In the genomic region with DNA sequence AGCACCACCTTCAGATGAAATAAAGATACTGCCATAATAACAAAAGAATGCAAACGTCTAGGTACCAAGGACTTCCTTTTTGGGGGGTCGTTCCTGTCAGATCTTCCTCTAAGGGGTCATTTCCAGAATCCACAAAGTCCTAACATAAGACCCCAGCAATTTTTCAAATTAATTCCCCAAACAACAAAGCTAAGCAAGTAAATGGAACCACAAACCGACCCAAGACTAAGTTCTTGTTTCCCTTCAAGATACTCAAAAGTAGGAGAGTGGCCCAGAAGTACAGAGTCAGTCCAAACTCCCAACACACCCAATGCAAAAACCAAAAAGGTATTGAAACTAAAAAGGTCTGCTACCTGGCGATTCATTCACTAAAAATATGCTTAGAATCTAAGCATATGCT, we compare ENCODE assay signal across 8 cellular contexts. TPM values are rescaled to one million over a fixed set of nuclear protein-coding genes. Genes with fewer than 3 reads are reported as not detected.
DNase-seq lines count a peak whose midpoint lies in the region; ATAC-seq and TF ChIP-seq lines count a peak whose summit lies in the region.

No MANE protein-coding gene starts in this region.

- H3K4me3 ChIP-seq in MM.1S (ENCODE audit: low read length) (no peak overlapping the region), duodenal mucosa (ENCODE audit: low read depth in 1 of 2, low read length in 2 of 2) (peak overlapping the region; percentile 72 to 85), neural cell (ENCODE audit: low read length) (peak overlapping the region; percentile 88)

- peak overlapping the region; percentile 79; the same call in 1 of the 2 replicates for H3K27ac ChIP-seq in C4-2B
- H3K27ac ChIP-seq in MM.1S (ENCODE audit: low read length): no peak overlapping the region
- H3K27ac ChIP-seq in duodenal mucosa (ENCODE audit: low read depth, low read length): no peak overlapping the region
- no peak overlapping the region for H3K27ac ChIP-seq in neural cell (ENCODE audit: low read length)

- TF ChIP-seq CTCF in C4-2B (conservative IDR thresholded peaks at IDR 0.05) (peak; percentile 11; the same call in 1 of the 2 replicates), MM.1S (IDR thresholded peaks at IDR 0.05; ENCODE audit: low read length) (no peak), neural cell (IDR thresholded peaks at IDR 0.05; ENCODE audit: poor library complexity, severe bottlenecking) (peak; percentile 7)

- no peak for TF ChIP-seq RAD21 in neural cell (conservative IDR thresholded peaks at IDR 0.05)

- ATAC-seq in GM21367 (IDR thresholded peaks at IDR 0.05; ENCODE audit: unreplicated experiment): no peak
- ATAC-seq in HG03457 (IDR thresholded peaks at IDR 0.05; ENCODE audit: unreplicated experiment): no peak

- H3K4me1 ChIP-seq in MM.1S (ENCODE audit: low read length) (peaks cover 11% of the 10 kb centered on the region), duodenal mucosa (ENCODE audit: control insufficient read depth in 1 of 2, insufficient read depth in 2 of 2, low read length in 2 of 2) (peaks cover 14 to 16% of the 10 kb centered on the region in 2 donors)

- H3K4me2 ChIP-seq in MM.1S (ENCODE audit: low read depth, low read length) (peak overlapping the region; percentile 85; the same call in 1 of the 2 replicates), neural cell (ENCODE audit: low read length) (peak overlapping the region; percentile 72)

- no peak for DNase-seq in MM.1S
- DNase-seq in cortex of kidney (lab: John Stamatoyannopoulos, UW): no peak
- no peak for DNase-seq in C1 segment of cervical spinal cord (lab: John Stamatoyannopoulos, UW)

- H3K9me2 ChIP-seq in MM.1S (replicated peaks; ENCODE audit: insufficient read depth, low read length) (no peaks in the 10 kb centered on the region), neural cell (ENCODE audit: insufficient read depth, low read length) (no peaks in the 10 kb centered on the region)

- H3K79me2 ChIP-seq in MM.1S (ENCODE audit: low read length) (peaks cover 23% of the 10 kb centered on the region), neural cell (replicated peaks; ENCODE audit: insufficient read depth, low read length) (peaks cover 56% of the 10 kb centered on the region)

- H3K9ac ChIP-seq in MM.1S (ENCODE audit: low read length): no peak overlapping the region
- H3K9ac ChIP-seq in duodenal mucosa (ENCODE audit: low read depth in 1 of 2, low read length in 2 of 2): peak overlapping the region; percentile 60 to 76
- peak overlapping the region; percentile 75 for H3K9ac ChIP-seq in neural cell (ENCODE audit: low read length)

- H3F3A ChIP-seq in MM.1S (ENCODE audit: insufficient read depth, low read length) (peaks cover 6% of the 10 kb centered on the region; the same call in 1 of the 2 replicates), neural cell (ENCODE audit: insufficient read depth, low read length, poor library complexity, severe bottlenecking) (no peaks in the 10 kb centered on the region)

- H3K36me3 ChIP-seq in MM.1S (replicated peaks; ENCODE audit: insufficient read depth, low read length): no peaks in the 10 kb centered on the region
- peaks cover 0 to 3% of the 10 kb centered on the region in 2 donors for H3K36me3 ChIP-seq in duodenal mucosa (ENCODE audit: control insufficient read depth in 1 of 2, insufficient read depth in 2 of 2, low read length in 2 of 2)
- H3K36me3 ChIP-seq in neural cell (ENCODE audit: insufficient read depth, low read length): no peaks in the 10 kb centered on the region

- H3K27me3 ChIP-seq in MM.1S (replicated peaks; ENCODE audit: insufficient read depth, low read length) (peaks cover 19% of the 10 kb centered on the region), duodenal mucosa (ENCODE audit: control insufficient read depth in 1 of 2, insufficient read depth in 2 of 2, low read length in 2 of 2) (no peaks in the 10 kb centered on the region), neural cell (ENCODE audit: insufficient read depth, low read depth, low read length) (no peaks in the 10 kb centered on the region)

- H2AFZ ChIP-seq in MM.1S (ENCODE audit: low read length): no peak overlapping the region
- peak overlapping the region; percentile 24 for H2AFZ ChIP-seq in neural cell (ENCODE audit: low read depth, low read length)

- no peak for TF ChIP-seq EP300 in neural cell (conservative IDR thresholded peaks at IDR 0.05; ENCODE audit: poor library complexity, severe bottlenecking)

- H3K9me3 ChIP-seq in MM.1S (replicated peaks; ENCODE audit: insufficient read depth, low read length) (no peaks in the 10 kb centered on the region), duodenal mucosa (ENCODE audit: control insufficient read depth in 1 of 2, low read length in 2 of 2) (no peaks in the 10 kb centered on the region), neural cell (ENCODE audit: low read length) (no peaks in the 10 kb centered on the region)

- H4K20me1 ChIP-seq in MM.1S (ENCODE audit: insufficient read depth, low read length) (no peaks in the 10 kb centered on the region; the same call in 1 of the 2 replicates), neural cell (ENCODE audit: insufficient read depth) (no peaks in the 10 kb centered on the region)

TF ChIP-seq in neural cell, 6 proteins besides CTCF, POLR2A, EP300 and RAD21:
- TF ChIP-seq SMC3 (conservative IDR thresholded peaks at IDR 0.05; ENCODE audit: poor library complexity) (no peak), TAF1 (IDR thresholded peaks at IDR 0.05; ENCODE audit: low read depth) (no peak), EZH2 (IDR thresholded peaks at IDR 0.05; ENCODE audit: borderline replicate concordance, insufficient read depth, low read length, poor library complexity, severe bottlenecking) (no peak), POLR2AphosphoS5 (IDR thresholded peaks at IDR 0.05) (no peak), MXI1 (conservative IDR thresholded peaks at IDR 0.05; ENCODE audit: poor library complexity, severe bottlenecking) (no peak)

RNA-seq across cellular contexts. Expression of gene RYK, which starts 1.2 kb away (rescaled TPM):
- 67.7 and 68.6 TPM in 2 replicates for polyA plus RNA-seq in neural cell
- 90.1 and 91.7 TPM in 2 replicates for polyA minus RNA-seq in neural cell
